8 cellular contexts compared by ENCODE assay signal in genomic region chr16:2715519-2715918, GRCh38.
DNase-seq lines count a peak whose midpoint lies in the region; ATAC-seq and FAIRE-seq lines count a peak whose summit lies in the region.

No MANE protein-coding gene starts in this region.

- no peak for ATAC-seq in HG03520 (IDR thresholded peaks at IDR 0.05; ENCODE audit: unreplicated experiment)
- ATAC-seq in GM19455 (IDR thresholded peaks at IDR 0.05; ENCODE audit: unreplicated experiment), result no peak
- no peak for ATAC-seq in GM18870 (IDR thresholded peaks at IDR 0.05; ENCODE audit: unreplicated experiment)

- DNase-seq in GM18507 (ENCODE audit: extremely low spot score, insufficient read length, low read depth), result peak; percentile 48
- DNase-seq in T-helper 22 cell (ENCODE audit: low read depth), result peak; percentile 62
- peak; percentile 35 for DNase-seq in amniotic epithelial cell (ENCODE audit: low read depth)
- peak; percentile 34 for DNase-seq in iris pigment epithelial cell (ENCODE audit: low read depth)
- DNase-seq in stimulated activated CD4-positive, alpha-beta T cell treated with anti-CD3 and anti-CD28 coated beads, Interleukin-4, amount 100 ng/mL, for 24 hours, result peak; percentile 79

- no peak for FAIRE-seq in GM18507 (lab: Jason Lieb, UNC)
